8 cellular contexts compared by ENCODE assay signal in the genomic region with DNA sequence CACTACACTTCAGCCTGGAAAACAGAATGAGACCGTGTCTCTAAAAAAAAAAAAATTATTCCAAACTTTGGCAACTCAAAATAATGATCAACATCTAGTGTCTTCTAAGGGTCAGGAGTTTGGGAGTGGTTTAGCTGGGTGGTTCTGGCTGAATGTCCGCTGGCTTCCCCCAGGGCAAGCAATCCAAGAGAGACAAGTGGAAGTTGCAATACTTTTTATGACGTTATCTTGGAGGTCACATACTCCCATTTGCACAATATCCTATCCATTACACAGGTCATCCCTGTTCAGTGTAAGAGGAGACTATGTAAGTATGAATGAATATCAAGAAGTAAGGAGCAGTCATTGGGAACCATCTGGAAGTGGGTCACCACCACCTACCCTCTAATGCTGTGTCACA. TPM values are rescaled to one million over a fixed set of nuclear protein-coding genes. Genes with fewer than 3 reads are reported as not detected.
"Had no signal": no experiment of that assay in that cellular context is flagged by ENCODE, and none has a peak within 500 bp of the region (broad histone marks: within the 10 kb centered on the region; RNA-seq: fewer than 3 reads in every experiment).

No MANE protein-coding gene starts in this region.

- H3K27ac ChIP-seq: HL-60 had no signal

- H3K4me2 ChIP-seq: GM23338 had no signal

- H2AFZ ChIP-seq: GM23338 had no signal

- DNase-seq: H9, HCEC 1CT, IMR-90 had no signal

- ATAC-seq: GM23338, K562 had no signal

- H3K4me3 ChIP-seq: GM23338, K562 had no signal

RNA-seq across cellular contexts. Expression of a gene that starts 15.2 kb away (rescaled TPM):
- total RNA-seq: GM23338, H1, H9, HT1080, IMR-90, K562 had no signal
